ENCODE assay signal across 1 cellular context in genomic region chr4:182560358-182560757, GRCh38.
A peak's percentile ranks its signal among the peaks of the same experiment; 100 is the strongest.
TF ChIP-seq lines count a peak whose summit lies in the region.

No MANE protein-coding gene starts in this region.

TF ChIP-seq in H1, 55 proteins besides CTCF, POLR2A, EP300 and RAD21 (continued from another document):
- peak; percentile 96 for TF ChIP-seq NANOG (IDR thresholded peaks at IDR 0.05; ENCODE audit: insufficient read depth, low read depth, low read length, poor library complexity, severe bottlenecking)
- peak; percentile 80 for TF ChIP-seq SP1 (IDR thresholded peaks at IDR 0.05; ENCODE audit: low read depth, low read length)
- TF ChIP-seq ATF2 (IDR thresholded peaks at IDR 0.05; ENCODE audit: low read length), result peak; percentile 87; the same call in 1 of the 2 replicates
- TF ChIP-seq SP2 (IDR thresholded peaks at IDR 0.05; ENCODE audit: low read length), result no peak
- TF ChIP-seq SUZ12 (IDR thresholded peaks at IDR 0.05; ENCODE audit: low read length), result no peak
- peak; percentile 42; the same call in 1 of the 2 replicates for TF ChIP-seq POLR2AphosphoS5 (IDR thresholded peaks at IDR 0.05; ENCODE audit: low read depth, low read length)
- TF ChIP-seq RBBP5 (IDR thresholded peaks at IDR 0.05; ENCODE audit: borderline replicate concordance, low read depth, low read length), result no peak
- TF ChIP-seq SAP30 (IDR thresholded peaks at IDR 0.05; ENCODE audit: insufficient read depth, insufficient replicate concordance, low read length), result no peak
- TF ChIP-seq BCL11A (IDR thresholded peaks at IDR 0.05; ENCODE audit: low read depth in 2 of 2, low read length in 2 of 2), result peak; percentile 77 to 91
- TF ChIP-seq TEAD4 (IDR thresholded peaks at IDR 0.05; ENCODE audit: low read depth, low read length), result peak; percentile 46; the same call in 1 of the 2 replicates
- TF ChIP-seq CHD7 (IDR thresholded peaks at IDR 0.05; ENCODE audit: insufficient replicate concordance, low read length), result peak; percentile 89
- TF ChIP-seq SIN3A (conservative IDR thresholded peaks at IDR 0.05 in 1 of 2, IDR thresholded peaks at IDR 0.05 in 1 of 2; ENCODE audit: low read depth in 1 of 2, low read length in 2 of 2), result 0 out of 4 replicates have a peak, but pooled peaks of 1 of the 2 experiments have one; percentile 44
- TF ChIP-seq CEBPB (IDR thresholded peaks at IDR 0.05; ENCODE audit: low read depth, low read length), result no peak
- TF ChIP-seq TCF12 (IDR thresholded peaks at IDR 0.05; ENCODE audit: low read depth, low read length), result peak; percentile 97
- TF ChIP-seq, protein P1, sequence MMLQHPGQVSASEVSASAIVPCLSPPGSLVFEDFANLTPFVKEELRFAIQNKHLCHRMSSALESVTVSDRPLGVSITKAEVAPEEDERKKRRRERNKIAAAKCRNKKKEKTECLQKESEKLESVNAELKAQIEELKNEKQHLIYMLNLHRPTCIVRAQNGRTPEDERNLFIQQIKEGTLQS (IDR thresholded peaks at IDR 0.05; ENCODE audit: insufficient read depth, low read depth, low read length), result no peak
- no peak for TF ChIP-seq CREB1 (IDR thresholded peaks at IDR 0.05)
- peak; percentile 42 to 83; a peak in 2 of 4 replicates for TF ChIP-seq HDAC2 (IDR thresholded peaks at IDR 0.05; ENCODE audit: borderline replicate concordance in 1 of 2, low read depth in 2 of 2, low read length in 2 of 2)
- no peak for TF ChIP-seq KDM4A (IDR thresholded peaks at IDR 0.05; ENCODE audit: low read depth, low read length, severe bottlenecking)
- peak; percentile 38 for TF ChIP-seq ASH2L (IDR thresholded peaks at IDR 0.05; ENCODE audit: low read length)
- TF ChIP-seq CBX8 (IDR thresholded peaks at IDR 0.05; ENCODE audit: borderline replicate concordance, low read depth, low read length), result no peak
- TF ChIP-seq GABPA (IDR thresholded peaks at IDR 0.05; ENCODE audit: borderline replicate concordance, insufficient read depth, low read length), result no peak
- TF ChIP-seq, protein P2, sequence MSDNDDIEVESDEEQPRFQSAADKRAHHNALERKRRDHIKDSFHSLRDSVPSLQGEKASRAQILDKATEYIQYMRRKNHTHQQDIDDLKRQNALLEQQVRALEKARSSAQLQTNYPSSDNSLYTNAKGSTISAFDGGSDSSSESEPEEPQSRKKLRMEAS (IDR thresholded peaks at IDR 0.05), result no peak
- TF ChIP-seq JUN (IDR thresholded peaks at IDR 0.05; ENCODE audit: low read depth, low read length), result no peak
